1 cellular context compared by ENCODE assay signal in genomic region chrX:155767101-155767878, GRCh38.
TF ChIP-seq lines count a peak whose summit lies in the region.

No MANE protein-coding gene starts in this region.

TF ChIP-seq in HEK293, 187 proteins besides CTCF, POLR2A, EP300 and RAD21 (continued from another document):
- no peak for TF ChIP-seq ZNF175 (tag by site-specific recombination; IDR thresholded peaks at IDR 0.05)
- 0 out of 2 replicates have a peak, but pooled peaks have one; percentile 22 for TF ChIP-seq ZFP37 (tag by site-specific recombination; IDR thresholded peaks at IDR 0.05)
- no peak for TF ChIP-seq ZNF664 (tag by site-specific recombination; IDR thresholded peaks at IDR 0.05)
- TF ChIP-seq PATZ1 (tag by site-specific recombination; IDR thresholded peaks at IDR 0.05): peak; percentile 90
- TF ChIP-seq ZNF530 (tag by site-specific recombination; IDR thresholded peaks at IDR 0.05; ENCODE audit: low read depth): no peak
- TF ChIP-seq HOXA7 (CRISPR knock-in tag; IDR thresholded peaks at IDR 0.05; ENCODE audit: borderline replicate concordance): no peak
- no peak for TF ChIP-seq ZNF623 (tag by site-specific recombination; IDR thresholded peaks at IDR 0.05)
- TF ChIP-seq INSM2 (tag by site-specific recombination; IDR thresholded peaks at IDR 0.05): peak; percentile 39; the same call in 1 of the 2 replicates
- TF ChIP-seq, protein P1, sequence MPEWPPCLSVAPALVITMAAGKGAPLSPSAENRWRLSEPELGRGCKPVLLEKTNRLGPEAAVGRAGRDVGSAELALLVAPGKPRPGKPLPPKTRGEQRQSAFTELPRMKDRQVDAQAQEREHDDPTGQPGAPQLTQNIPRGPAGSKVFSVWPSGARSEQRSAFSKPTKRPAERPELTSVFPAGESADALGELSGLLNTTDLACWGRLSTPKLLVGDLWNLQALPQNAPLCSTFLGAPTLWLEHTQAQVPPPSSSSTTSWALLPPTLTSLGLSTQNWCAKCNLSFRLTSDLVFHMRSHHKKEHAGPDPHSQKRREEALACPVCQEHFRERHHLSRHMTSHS (tag by site-specific recombination; IDR thresholded peaks at IDR 0.05): no peak
- TF ChIP-seq SP2 (tag by site-specific recombination; IDR thresholded peaks at IDR 0.05): peak; percentile 89
- TF ChIP-seq, protein P2, sequence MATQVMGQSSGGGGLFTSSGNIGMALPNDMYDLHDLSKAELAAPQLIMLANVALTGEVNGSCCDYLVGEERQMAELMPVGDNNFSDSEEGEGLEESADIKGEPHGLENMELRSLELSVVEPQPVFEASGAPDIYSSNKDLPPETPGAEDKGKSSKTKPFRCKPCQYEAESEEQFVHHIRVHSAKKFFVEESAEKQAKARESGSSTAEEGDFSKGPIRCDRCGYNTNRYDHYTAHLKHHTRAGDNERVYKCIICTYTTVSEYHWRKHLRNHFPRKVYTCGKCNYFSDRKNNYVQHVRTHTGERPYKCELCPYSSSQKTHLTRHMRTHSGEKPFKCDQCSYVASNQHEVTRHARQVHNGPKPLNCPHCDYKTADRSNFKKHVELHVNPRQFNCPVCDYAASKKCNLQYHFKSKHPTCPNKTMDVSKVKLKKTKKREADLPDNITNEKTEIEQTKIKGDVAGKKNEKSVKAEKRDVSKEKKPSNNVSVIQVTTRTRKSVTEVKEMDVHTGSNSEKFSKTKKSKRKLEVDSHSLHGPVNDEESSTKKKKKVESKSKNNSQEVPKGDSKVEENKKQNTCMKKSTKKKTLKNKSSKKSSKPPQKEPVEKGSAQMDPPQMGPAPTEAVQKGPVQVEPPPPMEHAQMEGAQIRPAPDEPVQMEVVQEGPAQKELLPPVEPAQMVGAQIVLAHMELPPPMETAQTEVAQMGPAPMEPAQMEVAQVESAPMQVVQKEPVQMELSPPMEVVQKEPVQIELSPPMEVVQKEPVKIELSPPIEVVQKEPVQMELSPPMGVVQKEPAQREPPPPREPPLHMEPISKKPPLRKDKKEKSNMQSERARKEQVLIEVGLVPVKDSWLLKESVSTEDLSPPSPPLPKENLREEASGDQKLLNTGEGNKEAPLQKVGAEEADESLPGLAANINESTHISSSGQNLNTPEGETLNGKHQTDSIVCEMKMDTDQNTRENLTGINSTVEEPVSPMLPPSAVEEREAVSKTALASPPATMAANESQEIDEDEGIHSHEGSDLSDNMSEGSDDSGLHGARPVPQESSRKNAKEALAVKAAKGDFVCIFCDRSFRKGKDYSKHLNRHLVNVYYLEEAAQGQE (tag by site-specific recombination; IDR thresholded peaks at IDR 0.05): no peak
- TF ChIP-seq ZNF704 (tag by site-specific recombination; IDR thresholded peaks at IDR 0.05): no peak
- no peak; the same call in 1 of the 2 replicates for TF ChIP-seq ZNF701 (tag by site-specific recombination; IDR thresholded peaks at IDR 0.05)
- TF ChIP-seq KLF8 (tag by site-specific recombination; IDR thresholded peaks at IDR 0.05): peak; percentile 59; the same call in 1 of the 2 replicates
- no peak for TF ChIP-seq ZFP3 (tag by site-specific recombination; IDR thresholded peaks at IDR 0.05; ENCODE audit: low read depth)
